Comparison of ENCODE assay signal across 1 cellular context in genomic region chr11:124717786-124718634, GRCh38.
TF ChIP-seq lines count a peak whose summit lies in the region.

No MANE protein-coding gene starts in this region.

TF ChIP-seq in H1, 55 proteins besides CTCF, POLR2A, EP300 and RAD21:
- TF ChIP-seq CEBPB (IDR thresholded peaks at IDR 0.05; ENCODE audit: low read depth, low read length) = no peak
- TF ChIP-seq ZNF274 (IDR thresholded peaks at IDR 0.05; ENCODE audit: borderline replicate concordance, extremely low read depth, low read length) = no peak
- no peak for TF ChIP-seq TBP (IDR thresholded peaks at IDR 0.05; ENCODE audit: low read depth, low read length)
- TF ChIP-seq EZH2 (IDR thresholded peaks at IDR 0.05; ENCODE audit: low read depth, low read length, severe bottlenecking) = peak; percentile 88
- TF ChIP-seq FOSL1 (IDR thresholded peaks at IDR 0.05; ENCODE audit: insufficient read depth, low read depth, low read length) = no peak
- TF ChIP-seq POLR2AphosphoS5 (IDR thresholded peaks at IDR 0.05; ENCODE audit: low read depth, low read length) = no peak
- TF ChIP-seq BCL11A (IDR thresholded peaks at IDR 0.05; ENCODE audit: low read depth in 2 of 2, low read length in 2 of 2) = no peak
- no peak; the same call in 1 of the 2 replicates for TF ChIP-seq RBBP5 (IDR thresholded peaks at IDR 0.05; ENCODE audit: borderline replicate concordance, low read depth, low read length)
- TF ChIP-seq BACH1 (IDR thresholded peaks at IDR 0.05; ENCODE audit: low read length) = no peak
- no peak for TF ChIP-seq SAP30 (IDR thresholded peaks at IDR 0.05; ENCODE audit: insufficient read depth, insufficient replicate concordance, low read length)
- TF ChIP-seq CBX5 (IDR thresholded peaks at IDR 0.05; ENCODE audit: low read depth, low read length) = no peak
- peak; percentile 87 for TF ChIP-seq SUZ12 (IDR thresholded peaks at IDR 0.05; ENCODE audit: low read length)
- no peak for TF ChIP-seq JUN (IDR thresholded peaks at IDR 0.05; ENCODE audit: low read depth, low read length)
- TF ChIP-seq TCF12 (IDR thresholded peaks at IDR 0.05; ENCODE audit: low read depth, low read length) = no peak
- peak; percentile 92 for TF ChIP-seq KDM4A (IDR thresholded peaks at IDR 0.05; ENCODE audit: low read depth, low read length, severe bottlenecking)
- no peak for TF ChIP-seq SIN3A (conservative IDR thresholded peaks at IDR 0.05 in 1 of 2, IDR thresholded peaks at IDR 0.05 in 1 of 2; ENCODE audit: low read depth in 1 of 2, low read length in 2 of 2)
- peak; percentile 71 for TF ChIP-seq CTBP2 (IDR thresholded peaks at IDR 0.05; ENCODE audit: borderline replicate concordance, insufficient read depth, insufficient read length, low read length)
- TF ChIP-seq CHD7 (IDR thresholded peaks at IDR 0.05; ENCODE audit: insufficient replicate concordance, low read length) = no peak
- no peak for TF ChIP-seq RFX5 (IDR thresholded peaks at IDR 0.05; ENCODE audit: borderline replicate concordance, low read depth, low read length)
- no peak for TF ChIP-seq JUND (IDR thresholded peaks at IDR 0.05; ENCODE audit: low read length)
- no peak for TF ChIP-seq SRF (IDR thresholded peaks at IDR 0.05; ENCODE audit: low read depth, low read length)
- no peak for TF ChIP-seq CHD1 (IDR thresholded peaks at IDR 0.05; ENCODE audit: low read depth, low read length)
- no peak for TF ChIP-seq KDM1A (IDR thresholded peaks at IDR 0.05; ENCODE audit: borderline replicate concordance, low read length)
- TF ChIP-seq MAFK (IDR thresholded peaks at IDR 0.05; ENCODE audit: low read depth, low read length) = no peak
- TF ChIP-seq RNF2 (IDR thresholded peaks at IDR 0.05; ENCODE audit: borderline replicate concordance, low read depth, low read length, missing control alignments, poor library complexity, severe bottlenecking) = peak; percentile 71
- no peak for TF ChIP-seq CBX8 (IDR thresholded peaks at IDR 0.05; ENCODE audit: borderline replicate concordance, low read depth, low read length)
- TF ChIP-seq SIX5 (IDR thresholded peaks at IDR 0.05; ENCODE audit: low read depth, low read length) = no peak
- no peak for TF ChIP-seq EGR1 (IDR thresholded peaks at IDR 0.05; ENCODE audit: borderline replicate concordance, low read depth, low read length)
- TF ChIP-seq MAX (IDR thresholded peaks at IDR 0.05) = peak; percentile 13; the same call in 1 of the 2 replicates
- TF ChIP-seq HDAC6 (IDR thresholded peaks at IDR 0.05; ENCODE audit: low read depth, low read length) = no peak
- no peak for TF ChIP-seq CREB1 (IDR thresholded peaks at IDR 0.05)
- TF ChIP-seq TEAD4 (IDR thresholded peaks at IDR 0.05; ENCODE audit: low read depth, low read length) = no peak
- no peak for TF ChIP-seq ATF2 (IDR thresholded peaks at IDR 0.05; ENCODE audit: low read length)
- no peak for TF ChIP-seq SIRT6 (IDR thresholded peaks at IDR 0.05; ENCODE audit: low read length)
- TF ChIP-seq ASH2L (IDR thresholded peaks at IDR 0.05; ENCODE audit: low read length) = peak; percentile 67
